Comparison of ENCODE assay signal across 8 cellular contexts in genomic region chr18:63131106-63131943, GRCh38.
DNase-seq lines count a peak whose midpoint lies in the region; ATAC-seq and TF ChIP-seq lines count a peak whose summit lies in the region.

No MANE protein-coding gene starts in this region.

- TF ChIP-seq CTCF in esophagus squamous epithelium (IDR thresholded peaks at IDR 0.05) = peak in 5 of 6 experiments; percentile 50 to 74 (median 67)
- TF ChIP-seq CTCF in nephron (IDR thresholded peaks at IDR 0.05; ENCODE audit: unreplicated experiment in 3 of 3) = peak; percentile 65 to 68 (median 67)
- peak in 5 of 6 experiments; percentile 47 to 62 (median 49) for TF ChIP-seq CTCF in upper lobe of left lung (IDR thresholded peaks at IDR 0.05)

- no peak overlapping the region for H3K4me3 Mint-ChIP-seq in nephron

- WGBS in esophagus squamous epithelium, 2 donors = 29 to 37% methylated on average over 7 to 8 of the region's 8 CpGs
- WGBS in upper lobe of left lung, 2 donors = 50 to 53% methylated on average over 7 to 8 of the region's 8 CpGs

- peaks cover 22% of the 10 kb centered on the region for H3K4me1 Mint-ChIP-seq in nephron

- H3K36me3 ChIP-seq in esophagus squamous epithelium (peaks cover 0 to 6% (median 0%) of the 10 kb centered on the region in 3 donors), upper lobe of left lung (no peaks in the 10 kb centered on the region)

- H3K27me3 Mint-ChIP-seq in nephron (ENCODE audit: low read depth) = no peaks in the 10 kb centered on the region

- peaks cover 8 to 26% (median 17%) of the 10 kb centered on the region in 3 donors for H3K4me1 ChIP-seq in esophagus squamous epithelium
- H3K4me1 ChIP-seq in upper lobe of left lung = peaks cover 0 to 13% (median 2%) of the 10 kb centered on the region in 4 donors

- no peaks in the 10 kb centered on the region for H3K9me3 ChIP-seq in esophagus squamous epithelium
- H3K9me3 ChIP-seq in upper lobe of left lung = no peaks in the 10 kb centered on the region

- H3K4me3 ChIP-seq in esophagus squamous epithelium = no peak overlapping the region
- H3K4me3 ChIP-seq in upper lobe of left lung = no peak overlapping the region

- no peak for TF ChIP-seq POLR2A in esophagus squamous epithelium (IDR thresholded peaks at IDR 0.05)
- TF ChIP-seq POLR2A in upper lobe of left lung (IDR thresholded peaks at IDR 0.05) = no peak

- H3K36me3 Mint-ChIP-seq in nephron (ENCODE audit: low read depth) = peaks cover 4% of the 10 kb centered on the region

- TF ChIP-seq EP300 in upper lobe of left lung (IDR thresholded peaks at IDR 0.05) = no peak

- intact Hi-C loops in esophagus squamous epithelium (cut with DNase I) = loop anchor here (5.0 kb wide), 1 partner anchor 191 kb away; no protein-coding TSS in a partner anchor

- H3K27me3 ChIP-seq in esophagus squamous epithelium = no peaks in the 10 kb centered on the region
- no peaks in the 10 kb centered on the region for H3K27me3 ChIP-seq in upper lobe of left lung

- H3K27ac Mint-ChIP-seq in nephron = peak overlapping the region; percentile 40 to 82 (median 80)

- peak in 1 of 2 donors; percentile 80 for ATAC-seq in upper lobe of left lung (ENCODE audit: low FRiP score in 2 of 2)

- H3K27ac ChIP-seq in esophagus squamous epithelium = peak overlapping the region in 3 of 4 donors; percentile 15 to 71 (median 56)
- H3K27ac ChIP-seq in upper lobe of left lung = no peak overlapping the region

- no peaks in the 10 kb centered on the region for H3K9me3 Mint-ChIP-seq in nephron

- peak; percentile 40 for DNase-seq in COLO668 (lab: John Stamatoyannopoulos, UW; ENCODE audit: unreplicated experiment)
- peak; percentile 30 for DNase-seq in H4 (ENCODE audit: low spot score)
- peak; percentile 52 for DNase-seq in NCI-H510A treated with DMSO at 0.1 percent for 48 hours (lab: John Stamatoyannopoulos, UW)
- peak; percentile 45 for DNase-seq in activated T-cell treated with anti-CD3 and anti-CD28 coated beads for 24 hours (ENCODE audit: low read depth)
- DNase-seq in esophagus squamous epithelium (lab: John Stamatoyannopoulos, UW) = no peak
- peak in 1 of 2 donors; percentile 45 for DNase-seq in upper lobe of left lung
- DNase-seq in NCI-H226 = no peak

Comparison
In these comparisons a context has a peak if more than half of its experiments do, and no peak if none do; other contexts are left out.
1. DNase-seq: peak in COLO668 (single experiment), H4 (single experiment), NCI-H510A treated with DMSO at 0.1 percent for 48 hours (single experiment) and activated T-cell treated with anti-CD3 and anti-CD28 coated beads for 24 hours (single experiment); none in esophagus squamous epithelium (single experiment) and NCI-H226 (single experiment).
2. H3K27ac ChIP-seq: peak in esophagus squamous epithelium (3 of 4); none in upper lobe of left lung (0 of 4).
3. Peak in every context shown above with its lines, with median percentiles within 50 percentile points of each other: CTCF ChIP-seq.